In the genomic region with DNA sequence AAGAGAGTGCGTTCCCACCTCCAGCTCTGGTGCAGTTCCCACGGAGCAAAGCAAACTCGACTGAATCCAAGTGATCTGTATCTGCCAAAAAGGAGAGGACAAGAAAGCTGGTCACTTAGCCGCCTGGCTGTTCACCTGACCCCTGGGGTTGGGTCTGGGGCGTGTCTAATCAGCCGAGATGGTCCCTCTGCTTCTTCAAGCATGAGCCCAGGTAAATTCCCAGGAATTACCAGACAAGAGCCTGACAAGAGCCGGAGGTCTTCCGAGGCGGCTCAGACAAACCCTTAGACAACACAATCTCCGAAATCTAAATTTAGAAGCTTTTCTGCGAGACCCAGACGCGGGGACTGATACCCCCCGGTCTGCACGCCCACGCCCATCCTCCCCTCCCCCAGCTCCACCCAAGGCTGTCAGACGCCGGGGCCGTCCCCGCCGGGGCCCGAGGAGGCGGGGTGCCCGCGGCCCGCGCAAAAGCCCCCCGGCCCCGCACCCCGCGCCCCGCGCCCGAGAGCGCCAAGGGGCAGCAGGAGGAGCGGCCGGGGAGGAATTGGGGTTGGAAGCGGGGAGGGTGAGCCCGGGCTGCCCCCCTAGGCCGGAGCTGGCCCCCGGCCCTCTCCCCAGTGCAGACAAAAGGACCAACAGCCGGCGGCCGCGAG, we compare ENCODE assay signal across 8 cellular contexts. TPM values are rescaled to one million over a fixed set of nuclear protein-coding genes. Genes with fewer than 3 reads are reported as not detected.
DNase-seq lines count a peak whose midpoint lies in the region; ATAC-seq and TF ChIP-seq lines count a peak whose summit lies in the region.

No MANE protein-coding gene starts in this region.

- H3K9me3 Mint-ChIP-seq in H9: no peaks in the 10 kb centered on the region
- H3K9me3 Mint-ChIP-seq in endodermal cell: no peaks in the 10 kb centered on the region
- H3K9me3 Mint-ChIP-seq in stimulated activated naive CD8-positive, alpha-beta T cell treated with anti-CD3 and anti-CD28 coated beads, Interleukin-15, amount 100 ng/mL, for 72 hours: no peaks in the 10 kb centered on the region

- ATAC-seq in stimulated activated naive CD8-positive, alpha-beta T cell treated with anti-CD3 and anti-CD28 coated beads, Interleukin-15, amount 100 ng/mL, for 72 hours: peak; percentile 58

- DNase-seq in H9: peak; percentile 82
- DNase-seq in NB4 (ENCODE audit: low read depth): peak; percentile 20
- peak; percentile 35 to 55 for DNase-seq in activated CD8-positive, alpha-beta memory T cell treated with anti-CD3 and anti-CD28 coated beads for 4 hours (ENCODE audit: low read depth in 2 of 2)
- peak; percentile 88 for DNase-seq in endodermal cell
- peak; percentile 54 to 59 for DNase-seq in stimulated activated naive CD8-positive, alpha-beta T cell treated with anti-CD3 and anti-CD28 coated beads, Interleukin-15, amount 100 ng/mL, for 72 hours
- DNase-seq in GM03348 (ENCODE audit: low spot score): no peak

- no peak for TF ChIP-seq POLR2A in NB4 (IDR thresholded peaks at IDR 0.05; ENCODE audit: extremely low read depth, insufficient read length)

- no peak overlapping the region for H3T11ph ChIP-seq in H9 (ENCODE audit: low read length)

- WGBS in H9 (ENCODE audit: extremely low coverage, insufficient read length, low lambda C conversion rate): no CpG with 5 or more reads among the region's 45 CpGs
- WGBS in endodermal cell (ENCODE audit: insufficient coverage in 1 of 2, insufficient read length in 1 of 2), 2 experiments: 0 to 1% methylated on average over 10 to 44 of the region's 45 CpGs

- no peak overlapping the region for H4K91ac ChIP-seq in H9 (ENCODE audit: insufficient read length, low read depth, low read length)

- H2BK12ac ChIP-seq in H9 (ENCODE audit: insufficient read length, low read depth, low read length): no peak overlapping the region

- no peak overlapping the region for H2BK120ac ChIP-seq in H9 (ENCODE audit: low read depth, low read length, poor library complexity, severe bottlenecking)

- H4K20me1 ChIP-seq in H9 (ENCODE audit: control insufficient read depth, insufficient read depth, insufficient read length): no peaks in the 10 kb centered on the region

- no peak overlapping the region for H4K5ac ChIP-seq in H9 (ENCODE audit: insufficient read length, low read depth, low read length)

- H3K4me1 ChIP-seq in ES-I3 (ENCODE audit: insufficient read depth, low read length) (peaks cover 9% of the 10 kb centered on the region), H9 (ENCODE audit: insufficient read depth, low read length) (no peaks in the 10 kb centered on the region; the same call in 1 of the 2 replicates), endodermal cell (ENCODE audit: control insufficient read depth, insufficient read depth, low read length) (no peaks in the 10 kb centered on the region), mucosa of stomach (ENCODE audit: control insufficient read depth, insufficient read depth, low read length) (peaks cover 9% of the 10 kb centered on the region)

- H3K9ac ChIP-seq in ES-I3 (ENCODE audit: low read depth, low read length) (peak overlapping the region; percentile 93), H9 (ENCODE audit: extremely low read depth, insufficient read length, low read length) (peak overlapping the region; percentile 5), endodermal cell (ENCODE audit: extremely low read depth, low read length, poor library complexity, severe bottlenecking) (peak overlapping the region; percentile 82), mucosa of stomach (ENCODE audit: low read length) (peak overlapping the region; percentile 86)

- no peaks in the 10 kb centered on the region for H3K79me2 ChIP-seq in H9 (ENCODE audit: insufficient read depth, low read length)

- H3K27me3 Mint-ChIP-seq in H9 (ENCODE audit: low read depth) (no peaks in the 10 kb centered on the region; the same call in 1 of the 2 replicates), endodermal cell (ENCODE audit: insufficient read depth) (no peaks in the 10 kb centered on the region)
- H3K27me3 Mint-ChIP-seq in stimulated activated naive CD8-positive, alpha-beta T cell treated with anti-CD3 and anti-CD28 coated beads, Interleukin-15, amount 100 ng/mL, for 72 hours: peaks cover 17% of the 10 kb centered on the region

- peak overlapping the region; percentile 86 for H3K4me2 ChIP-seq in H9 (ENCODE audit: insufficient read depth, insufficient read length, low read length)

- H4K8ac ChIP-seq in H9 (replicated peaks; ENCODE audit: insufficient read length, low read depth, low read length): no peak overlapping the region

- no peak overlapping the region for H2BK5ac ChIP-seq in H9 (ENCODE audit: insufficient read length, low read length)

- no peaks in the 10 kb centered on the region for H3K79me1 ChIP-seq in H9 (ENCODE audit: insufficient read depth, low read depth, low read length, poor library complexity, severe bottlenecking)

- H3K36me3 ChIP-seq in ES-I3 (ENCODE audit: insufficient read depth, low read length): peaks cover 8% of the 10 kb centered on the region
- H3K36me3 ChIP-seq in endodermal cell (ENCODE audit: control insufficient read depth, insufficient read depth, low read length): peaks cover 33% of the 10 kb centered on the region
- no peaks in the 10 kb centered on the region for H3K36me3 ChIP-seq in mucosa of stomach (ENCODE audit: control insufficient read depth, insufficient read depth, low read length)

- H3K4me3 ChIP-seq in NB4 (ENCODE audit: low read depth, low read length) (peak overlapping the region; percentile 35), endodermal cell (ENCODE audit: low read length) (peak overlapping the region; percentile 91), mucosa of stomach (ENCODE audit: low read length) (peak overlapping the region; percentile 54)

- H3K36me3 Mint-ChIP-seq in H9 (ENCODE audit: insufficient read depth in 1 of 3, low read depth in 3 of 3) (peaks cover 16 to 28% (median 25%) of the 10 kb centered on the region in 3 experiments; a peak in 6 of 7 replicates), endodermal cell (ENCODE audit: low read depth) (peaks cover 23% of the 10 kb centered on the region)

- no peaks in the 10 kb centered on the region for H3K9me3 ChIP-seq in ES-I3 (ENCODE audit: control insufficient read depth, insufficient read depth, low read length)
- no peaks in the 10 kb centered on the region for H3K9me3 ChIP-seq in H9 (ENCODE audit: control insufficient read depth, low read depth, low read length)
- no peaks in the 10 kb centered on the region for H3K9me3 ChIP-seq in endodermal cell (ENCODE audit: control insufficient read depth, low read length)
- H3K9me3 ChIP-seq in mucosa of stomach (ENCODE audit: control insufficient read depth, low read length): no peaks in the 10 kb centered on the region

- no peak overlapping the region for H2BK15ac ChIP-seq in H9 (ENCODE audit: low read depth, low read length)

- no peak for TF ChIP-seq CTCF in H9 (conservative IDR thresholded peaks at IDR 0.05)
- no peak for TF ChIP-seq CTCF in NB4 (IDR thresholded peaks at IDR 0.05; ENCODE audit: low read depth, low read length)
- TF ChIP-seq CTCF in endodermal cell (conservative IDR thresholded peaks at IDR 0.05): peak; percentile 88

- H3K14ac ChIP-seq in H9 (ENCODE audit: insufficient read depth, low read length): 0 out of 2 replicates have a peak overlapping the region, but pooled peaks have one; percentile 90

- H3K27ac Mint-ChIP-seq in H9: peak overlapping the region; percentile 52 to 95 (median 66); a peak in 4 of 7 replicates
- H3K27ac Mint-ChIP-seq in endodermal cell: peak overlapping the region; percentile 92
- peak overlapping the region in 1 of 2 donors; percentile 54 for H3K27ac Mint-ChIP-seq in stimulated activated naive CD8-positive, alpha-beta T cell treated with anti-CD3 and anti-CD28 coated beads, Interleukin-15, amount 100 ng/mL, for 72 hours

- H3K4me1 Mint-ChIP-seq in H9 (peaks cover 19 to 21% of the 10 kb centered on the region in 2 experiments), endodermal cell (peaks cover 23% of the 10 kb centered on the region)
- H3K4me1 Mint-ChIP-seq in stimulated activated naive CD8-positive, alpha-beta T cell treated with anti-CD3 and anti-CD28 coated beads, Interleukin-15, amount 100 ng/mL, for 72 hours: peaks cover 55% of the 10 kb centered on the region

- H2AFZ ChIP-seq in H9 (ENCODE audit: low read length): no peak overlapping the region

- no peak overlapping the region for H3K4ac ChIP-seq in H9 (ENCODE audit: low read depth, low read length)

- no peak overlapping the region for H3K18ac ChIP-seq in H9 (ENCODE audit: insufficient read length, low read depth, low read length)

- H3K56ac ChIP-seq in H9 (ENCODE audit: insufficient read length, low read depth, low read length): no peak overlapping the region

- H3K23me2 ChIP-seq in H9 (ENCODE audit: insufficient read length, low read depth, low read length, poor library complexity, severe bottlenecking): peaks cover 15% of the 10 kb centered on the region

- H3K4me3 Mint-ChIP-seq in H9: peak overlapping the region; percentile 87 to 89
- H3K4me3 Mint-ChIP-seq in endodermal cell: peak overlapping the region; percentile 85
- peak overlapping the region; percentile 85 for H3K4me3 Mint-ChIP-seq in stimulated activated naive CD8-positive, alpha-beta T cell treated with anti-CD3 and anti-CD28 coated beads, Interleukin-15, amount 100 ng/mL, for 72 hours

- H3K27ac ChIP-seq in H9 (ENCODE audit: insufficient read length, low read depth, low read length): no peak overlapping the region
- peak overlapping the region; percentile 95 for H3K27ac ChIP-seq in endodermal cell (ENCODE audit: low read depth, low read length)

- no peak overlapping the region for H2BK20ac ChIP-seq in H9 (ENCODE audit: low read depth, low read length, poor library complexity, severe bottlenecking)

- no peaks in the 10 kb centered on the region for H3K27me3 ChIP-seq in H9 (ENCODE audit: insufficient read depth, low read length)
- no peaks in the 10 kb centered on the region for H3K27me3 ChIP-seq in endodermal cell (ENCODE audit: control insufficient read depth, insufficient read depth, low read length, poor library complexity, severe bottlenecking)
- H3K27me3 ChIP-seq in mucosa of stomach (ENCODE audit: control insufficient read depth, insufficient read depth, low read length): no peaks in the 10 kb centered on the region

- H3K23ac ChIP-seq in H9 (ENCODE audit: insufficient read length, low read depth, low read length): no peak overlapping the region

- H2AK5ac ChIP-seq in H9 (ENCODE audit: insufficient read length, low read length): no peak overlapping the region

RNA-seq across cellular contexts. Expression of gene ZNF821, which starts 0.7 kb away (rescaled TPM):
- total RNA-seq in H9 (2021): 11.6 and 12.5 TPM in 2 replicates
- 10 to 100 TPM; 12.1 to 12.8 TPM for total RNA-seq in endodermal cell
- polyA plus RNA-seq in endodermal cell (2013, experiment 1 of 2): 26.3 TPM
- 20.7 TPM for polyA plus RNA-seq in endodermal cell (2013, experiment 2 of 2)

RNA-seq across cellular contexts. Expression of gene IST1, which starts 12.0 kb away (rescaled TPM):
- 263 and 264 TPM in 2 replicates for total RNA-seq in H9 (2021)
- total RNA-seq in endodermal cell: 100 to 1,000 TPM; 259 to 319 TPM
- 272 TPM for polyA plus RNA-seq in endodermal cell (2013, experiment 1 of 2)
- 254 TPM for polyA plus RNA-seq in endodermal cell (2013, experiment 2 of 2)

RNA-seq across cellular contexts. Expression of gene ATXN1L, which starts 37.5 kb away (rescaled TPM):
- total RNA-seq in H9 (2021) (30.1 and 30.3 TPM in 2 replicates), endodermal cell (10 to 100 TPM; 28.9 to 30.7 TPM)
- polyA plus RNA-seq in endodermal cell (2013, experiment 1 of 2): 16.6 TPM
- 17.4 TPM for polyA plus RNA-seq in endodermal cell (2013, experiment 2 of 2)

Comparison
In these comparisons a context has a peak if more than half of its experiments do, and no peak if none do; other contexts are left out.
1. H3K9ac ChIP-seq: peak in every context shown above with its lines; median percentile 93 in ES-I3; 86 in mucosa of stomach; 82 in endodermal cell; 5 in H9.
2. H3K4me3 ChIP-seq: peak in every context shown above with its lines; median percentile 91 in endodermal cell; 54 in mucosa of stomach; 35 in NB4.